8 cellular contexts compared by ENCODE assay signal in the genomic region with DNA sequence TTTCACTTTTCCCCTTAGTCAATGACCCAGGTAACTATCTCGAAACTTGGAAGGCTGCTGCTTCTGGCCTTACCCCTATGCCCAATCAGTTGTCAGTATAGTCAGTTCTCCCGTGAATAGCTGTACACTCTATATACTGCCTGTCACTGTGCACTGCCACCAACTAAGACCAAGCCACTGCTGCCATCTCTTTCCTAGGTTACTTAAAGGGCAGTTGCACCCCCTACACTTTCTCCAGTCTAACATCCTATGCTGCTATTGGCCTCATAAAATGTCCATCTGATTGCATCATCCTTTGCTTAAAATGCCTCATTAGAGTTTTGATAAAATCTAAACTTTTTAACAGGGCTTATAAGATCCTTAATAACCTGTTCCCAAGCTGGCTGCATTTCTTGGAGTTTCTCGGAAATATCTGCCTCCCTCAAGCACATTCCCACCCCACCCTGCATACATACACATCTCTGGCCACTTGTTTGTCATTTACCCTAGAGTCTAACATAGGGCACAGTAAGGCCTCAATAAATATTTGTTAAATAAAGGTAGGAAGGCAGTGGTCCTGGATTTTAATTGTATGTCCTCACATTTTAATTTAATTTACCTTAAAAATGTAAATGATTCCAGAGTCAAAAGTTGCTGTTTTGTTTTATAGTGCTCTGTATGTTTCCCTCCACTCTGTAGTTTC. TPM values are rescaled to one million over a fixed set of nuclear protein-coding genes. Genes with fewer than 3 reads are reported as not detected.
A peak's percentile ranks its signal among the peaks of the same experiment; 100 is the strongest.
DNase-seq lines count a peak whose midpoint lies in the region; ATAC-seq and TF ChIP-seq lines count a peak whose summit lies in the region.

No MANE protein-coding gene starts in this region.

- H3K9me3 ChIP-seq in HUES64 (ENCODE audit: insufficient read depth, low read depth, low read length) (no peaks in the 10 kb centered on the region), mammary epithelial cell (replicated peaks; ENCODE audit: insufficient read depth, low read length) (no peaks in the 10 kb centered on the region), thymus (ENCODE audit: control insufficient read depth) (no peaks in the 10 kb centered on the region)

- CTCF ChIA-PET in mammary epithelial cell (lab: Charles Lee; ENCODE audit: low non-redundant PET), result interaction anchor here (0.6 to 0.7 kb wide), 2 partner anchors 43 to 55 kb away, joined by 3 to 5 read pairs; no protein-coding TSS in a partner anchor

- H3K27ac ChIP-seq in HUES64 (ENCODE audit: low read depth, low read length) (peak overlapping the region; percentile 51; the same call in 1 of the 2 replicates), mammary epithelial cell (ENCODE audit: insufficient read depth, low read depth, low read length) (peak overlapping the region; percentile 93), thymus (ENCODE audit: low read depth) (peak overlapping the region; percentile 53)

- dilution Hi-C loops in mammary epithelial cell (cut with HindIII; ENCODE audit: low sequenced_read_pairs), result no loop called here

- no peaks in the 10 kb centered on the region for H3K27me3 Mint-ChIP-seq in activated T-cell treated with anti-CD3 and anti-CD28 coated beads, Interleukin-2, amount 50 U/mL, for 24 hours

- no TSS peak for BruUV-seq in mammary epithelial cell (replicated peaks; lab: Mats Ljungman, UMichigan)

- H3K4me3 Mint-ChIP-seq in activated T-cell treated with anti-CD3 and anti-CD28 coated beads, Interleukin-2, amount 50 U/mL, for 24 hours, result peak overlapping the region; percentile 70

- H3K36me3 ChIP-seq in HUES64 (ENCODE audit: insufficient read depth, low read length), result no peaks in the 10 kb centered on the region
- H3K36me3 ChIP-seq in mammary epithelial cell (ENCODE audit: insufficient read depth, low read length), result no peaks in the 10 kb centered on the region
- H3K36me3 ChIP-seq in thymus (ENCODE audit: control insufficient read depth, insufficient read depth), result no peaks in the 10 kb centered on the region

- in situ Hi-C loops in mammary epithelial cell (cut with MboI; ENCODE audit: low sequenced_read_pairs in 2 of 2), result no loop called here

- 0 out of 2 replicates have a peak overlapping the region, but pooled peaks have one; percentile 8 for H3K9ac ChIP-seq in HUES64 (ENCODE audit: low read depth, low read length)
- peak overlapping the region; percentile 84 for H3K9ac ChIP-seq in mammary epithelial cell (ENCODE audit: insufficient read depth, low read length)

- no peak for TF ChIP-seq CTCF in mammary epithelial cell (conservative IDR thresholded peaks at IDR 0.05 in 1 of 2, IDR thresholded peaks at IDR 0.05 in 1 of 2; ENCODE audit: extremely low read depth in 1 of 2, insufficient read depth in 1 of 2, low read depth in 1 of 2, low read length in 2 of 2)

- ATAC-seq in HG03025 (IDR thresholded peaks at IDR 0.05; ENCODE audit: low FRiP score, unreplicated experiment), result no peak

- no peaks in the 10 kb centered on the region for H3K9me3 Mint-ChIP-seq in activated T-cell treated with anti-CD3 and anti-CD28 coated beads, Interleukin-2, amount 50 U/mL, for 24 hours

- peak overlapping the region; percentile 82 for H3K4me2 ChIP-seq in mammary epithelial cell (ENCODE audit: insufficient read depth, low read depth, low read length)

- peaks cover 46% of the 10 kb centered on the region for H3K36me3 Mint-ChIP-seq in activated T-cell treated with anti-CD3 and anti-CD28 coated beads, Interleukin-2, amount 50 U/mL, for 24 hours (ENCODE audit: low read depth)

- no peaks in the 10 kb centered on the region for H3K27me3 ChIP-seq in HUES64 (ENCODE audit: insufficient read depth, low read length)
- no peaks in the 10 kb centered on the region for H3K27me3 ChIP-seq in mammary epithelial cell (ENCODE audit: insufficient read depth, low read length)
- no peaks in the 10 kb centered on the region for H3K27me3 ChIP-seq in thymus (ENCODE audit: control insufficient read depth, insufficient read depth)

- peaks cover 36% of the 10 kb centered on the region for H3K79me2 ChIP-seq in mammary epithelial cell (ENCODE audit: insufficient read depth, low read length)

- peaks cover 94% of the 10 kb centered on the region for H3K4me1 Mint-ChIP-seq in activated T-cell treated with anti-CD3 and anti-CD28 coated beads, Interleukin-2, amount 50 U/mL, for 24 hours (ENCODE audit: low read depth)

- no peaks in the 10 kb centered on the region for H4K20me1 ChIP-seq in mammary epithelial cell (ENCODE audit: insufficient read depth, low read length)

- H2AFZ ChIP-seq in mammary epithelial cell (ENCODE audit: low read depth, low read length), result peak overlapping the region; percentile 63

- H3K4me3 ChIP-seq in HUES64 (ENCODE audit: low read length) (no peak overlapping the region), mammary epithelial cell (replicated peaks in 1 of 3; ENCODE audit: insufficient read depth in 1 of 3, low read depth in 2 of 3, low read length in 3 of 3) (peak overlapping the region in 1 of 3 experiments; percentile 16), thymus (ENCODE audit: low read length) (no peak overlapping the region)

- H3K4me1 ChIP-seq in HUES64 (ENCODE audit: insufficient read depth, low read length) (peaks cover 43% of the 10 kb centered on the region), mammary epithelial cell (ENCODE audit: insufficient read depth, low read length) (peaks cover 37% of the 10 kb centered on the region), thymus (ENCODE audit: control insufficient read depth, insufficient read depth, low read length) (peaks cover 57% of the 10 kb centered on the region)

- 72% methylated on average over 3 of the region's 3 CpGs for WGBS in HUES64
- WGBS in mammary epithelial cell (ENCODE audit: low coverage, missing lambda C conversion rate), result 59% methylated on average over 3 of the region's 3 CpGs
- 95% methylated on average over 3 of the region's 3 CpGs for WGBS in thymus

- H3K27ac Mint-ChIP-seq in activated T-cell treated with anti-CD3 and anti-CD28 coated beads, Interleukin-2, amount 50 U/mL, for 24 hours, result peak overlapping the region; percentile 93

- intact Hi-C loops in mammary epithelial cell (cut with micrococcal nuclease), result loop anchor here (1.0 to 2.0 kb wide), 3 partner anchors 9 to 54 kb away; no protein-coding TSS in a partner anchor

- no peak for DNase-seq in activated T-cell treated with anti-CD3 and anti-CD28 coated beads, Interleukin-2, amount 50 U/mL, for 24 hours
- DNase-seq in activated T-cell treated with anti-CD3 and anti-CD28 coated beads, Interleukin-2, amount 50 U/mL, for 1 hour, result no peak
- DNase-seq in mammary epithelial cell (peak; percentile 19), NCI-H2196 (lab: John Stamatoyannopoulos, UW; ENCODE audit: unreplicated experiment) (no peak), NCI-H1048 (lab: John Stamatoyannopoulos, UW) (no peak)

RNA-seq across cellular contexts. Expression of gene TNFAIP8, which starts 32.7 kb away (rescaled TPM):
- polyA plus RNA-seq in HUES64 (2013, experiment 1 of 2), result 16.6 TPM
- polyA plus RNA-seq in HUES64 (2013, experiment 2 of 2), result 19.6 TPM
- 10 to 100 TPM; 11.3 to 15.9 TPM for total RNA-seq in mammary epithelial cell
- polyA plus RNA-seq in mammary epithelial cell, result 15.4 TPM
- polyA minus RNA-seq in mammary epithelial cell, result 7.1 TPM
- 94.1 TPM for polyA plus RNA-seq in thymus
